ENCODE assay signal across 1 cellular context in the genomic region with DNA sequence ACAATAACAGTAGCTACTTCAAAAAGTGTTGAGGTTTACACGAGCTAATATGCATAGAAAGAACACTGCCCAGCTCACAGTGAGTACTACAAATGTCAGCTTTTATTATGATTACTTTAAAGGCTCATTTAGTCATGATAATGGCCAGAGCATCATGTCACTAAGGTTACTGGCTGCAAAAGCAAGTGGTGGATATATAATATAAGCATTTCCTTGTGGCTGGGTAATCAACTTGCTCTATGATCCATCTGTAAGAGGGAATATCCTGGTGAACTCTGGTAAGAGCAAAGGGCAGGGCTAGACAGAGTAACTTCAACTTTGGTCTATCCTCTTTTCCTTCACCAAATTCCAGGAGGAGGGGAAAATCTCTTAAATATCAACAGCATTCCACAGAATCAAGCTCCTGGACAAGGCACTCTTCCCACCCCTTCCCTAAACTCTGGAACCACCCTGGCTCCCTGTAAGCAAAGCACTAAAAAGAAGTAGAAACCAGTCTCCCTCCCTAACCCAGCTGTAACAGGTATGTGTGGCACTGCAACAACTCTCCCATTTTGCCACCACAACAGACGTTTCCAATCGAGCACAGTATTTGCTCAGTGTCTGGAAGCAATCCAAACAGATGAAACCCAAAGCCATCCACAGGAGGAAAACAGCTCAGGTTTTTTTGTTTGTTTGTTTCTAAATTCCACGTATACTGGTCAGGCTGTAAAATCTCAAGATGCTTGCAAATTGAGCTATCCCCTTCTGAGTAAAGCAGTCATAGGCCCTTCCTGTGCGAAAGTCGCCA.
TF ChIP-seq lines count a peak whose summit lies in the region.

No MANE protein-coding gene starts in this region.

TF ChIP-seq in H1, 55 proteins besides CTCF, POLR2A, EP300 and RAD21:
- TF ChIP-seq JUND (IDR thresholded peaks at IDR 0.05; ENCODE audit: low read length) (no peak), KDM5A (IDR thresholded peaks at IDR 0.05; ENCODE audit: low read length) (no peak)
TF ChIP-seq in H1: peak in this region for 0.
